Comparison of ENCODE assay signal across 1 cellular context in genomic region chr2:70965506-70965905, GRCh38.
TF ChIP-seq lines count a peak whose summit lies in the region.

No MANE protein-coding gene starts in this region.

TF ChIP-seq in GM23338, 12 proteins besides CTCF, POLR2A, EP300 and RAD21 (continued from another document):
- TF ChIP-seq, protein P1, sequence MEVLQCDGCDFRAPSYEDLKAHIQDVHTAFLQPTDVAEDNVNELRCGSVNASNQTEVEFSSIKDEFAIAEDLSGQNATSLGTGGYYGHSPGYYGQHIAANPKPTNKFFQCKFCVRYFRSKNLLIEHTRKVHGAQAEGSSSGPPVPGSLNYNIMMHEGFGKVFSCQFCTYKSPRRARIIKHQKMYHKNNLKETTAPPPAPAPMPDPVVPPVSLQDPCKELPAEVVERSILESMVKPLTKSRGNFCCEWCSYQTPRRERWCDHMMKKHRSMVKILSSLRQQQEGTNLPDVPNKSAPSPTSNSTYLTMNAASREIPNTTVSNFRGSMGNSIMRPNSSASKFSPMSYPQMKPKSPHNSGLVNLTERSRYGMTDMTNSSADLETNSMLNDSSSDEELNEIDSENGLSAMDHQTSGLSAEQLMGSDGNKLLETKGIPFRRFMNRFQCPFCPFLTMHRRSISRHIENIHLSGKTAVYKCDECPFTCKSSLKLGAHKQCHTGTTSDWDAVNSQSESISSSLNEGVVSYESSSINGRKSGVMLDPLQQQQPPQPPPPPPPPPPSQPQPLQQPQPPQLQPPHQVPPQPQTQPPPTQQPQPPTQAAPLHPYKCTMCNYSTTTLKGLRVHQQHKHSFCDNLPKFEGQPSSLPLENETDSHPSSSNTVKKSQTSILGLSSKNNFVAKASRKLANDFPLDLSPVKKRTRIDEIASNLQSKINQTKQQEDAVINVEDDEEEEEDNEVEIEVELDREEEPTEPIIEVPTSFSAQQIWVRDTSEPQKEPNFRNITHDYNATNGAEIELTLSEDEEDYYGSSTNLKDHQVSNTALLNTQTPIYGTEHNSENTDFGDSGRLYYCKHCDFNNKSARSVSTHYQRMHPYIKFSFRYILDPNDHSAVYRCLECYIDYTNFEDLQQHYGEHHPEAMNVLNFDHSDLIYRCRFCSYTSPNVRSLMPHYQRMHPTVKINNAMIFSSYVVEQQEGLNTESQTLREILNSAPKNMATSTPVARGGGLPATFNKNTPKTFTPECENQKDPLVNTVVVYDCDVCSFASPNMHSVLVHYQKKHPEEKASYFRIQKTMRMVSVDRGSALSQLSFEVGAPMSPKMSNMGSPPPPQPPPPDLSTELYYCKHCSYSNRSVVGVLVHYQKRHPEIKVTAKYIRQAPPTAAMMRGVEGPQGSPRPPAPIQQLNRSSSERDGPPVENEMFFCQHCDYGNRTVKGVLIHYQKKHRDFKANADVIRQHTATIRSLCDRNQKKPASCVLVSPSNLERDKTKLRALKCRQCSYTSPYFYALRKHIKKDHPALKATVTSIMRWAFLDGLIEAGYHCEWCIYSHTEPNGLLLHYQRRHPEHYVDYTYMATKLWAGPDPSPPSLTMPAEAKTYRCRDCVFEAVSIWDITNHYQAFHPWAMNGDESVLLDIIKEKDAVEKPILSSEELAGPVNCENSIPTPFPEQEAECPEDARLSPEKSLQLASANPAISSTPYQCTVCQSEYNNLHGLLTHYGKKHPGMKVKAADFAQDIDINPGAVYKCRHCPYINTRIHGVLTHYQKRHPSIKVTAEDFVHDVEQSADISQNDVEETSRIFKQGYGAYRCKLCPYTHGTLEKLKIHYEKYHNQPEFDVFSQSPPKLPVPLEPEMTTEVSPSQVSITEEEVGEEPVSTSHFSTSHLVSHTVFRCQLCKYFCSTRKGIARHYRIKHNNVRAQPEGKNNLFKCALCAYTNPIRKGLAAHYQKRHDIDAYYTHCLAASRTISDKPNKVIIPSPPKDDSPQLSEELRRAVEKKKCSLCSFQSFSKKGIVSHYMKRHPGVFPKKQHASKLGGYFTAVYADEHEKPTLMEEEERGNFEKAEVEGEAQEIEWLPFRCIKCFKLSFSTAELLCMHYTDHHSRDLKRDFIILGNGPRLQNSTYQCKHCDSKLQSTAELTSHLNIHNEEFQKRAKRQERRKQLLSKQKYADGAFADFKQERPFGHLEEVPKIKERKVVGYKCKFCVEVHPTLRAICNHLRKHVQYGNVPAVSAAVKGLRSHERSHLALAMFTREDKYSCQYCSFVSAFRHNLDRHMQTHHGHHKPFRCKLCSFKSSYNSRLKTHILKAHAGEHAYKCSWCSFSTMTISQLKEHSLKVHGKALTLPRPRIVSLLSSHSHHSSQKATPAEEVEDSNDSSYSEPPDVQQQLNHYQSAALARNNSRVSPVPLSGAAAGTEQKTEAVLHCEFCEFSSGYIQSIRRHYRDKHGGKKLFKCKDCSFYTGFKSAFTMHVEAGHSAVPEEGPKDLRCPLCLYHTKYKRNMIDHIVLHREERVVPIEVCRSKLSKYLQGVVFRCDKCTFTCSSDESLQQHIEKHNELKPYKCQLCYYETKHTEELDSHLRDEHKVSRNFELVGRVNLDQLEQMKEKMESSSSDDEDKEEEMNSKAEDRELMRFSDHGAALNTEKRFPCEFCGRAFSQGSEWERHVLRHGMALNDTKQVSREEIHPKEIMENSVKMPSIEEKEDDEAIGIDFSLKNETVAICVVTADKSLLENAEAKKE (CRISPR knock-in tag; IDR thresholded peaks at IDR 0.05): no peak
- TF ChIP-seq ZNF114 (CRISPR knock-in tag; IDR thresholded peaks at IDR 0.05) (no peak), NANOG (IDR thresholded peaks at IDR 0.05; ENCODE audit: borderline replicate concordance) (no peak), CREB1 (CRISPR knock-in tag; IDR thresholded peaks at IDR 0.05; ENCODE audit: low read depth) (no peak)
